Comparison of ENCODE assay signal across 34 cellular contexts in the genomic region with DNA sequence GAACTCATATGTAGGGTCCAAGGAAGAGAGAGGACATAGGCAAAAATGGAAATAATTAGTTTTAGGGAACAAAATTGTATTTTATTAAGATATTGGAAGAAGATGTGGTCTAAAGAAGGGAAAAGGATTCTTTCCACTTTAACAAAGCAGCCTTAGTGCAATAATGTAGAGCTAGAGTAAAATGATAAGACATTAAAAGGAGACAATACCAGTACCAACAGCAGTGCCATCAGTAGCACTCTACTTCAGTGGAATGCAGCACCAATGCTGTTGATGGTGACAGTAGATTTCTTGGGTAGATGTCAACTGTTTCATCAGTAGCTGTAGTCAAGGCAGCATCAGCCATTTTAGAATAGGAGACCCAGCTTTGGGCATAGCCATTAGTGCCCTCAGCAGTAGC.
"Had no signal": no experiment of that assay in that cellular context is flagged by ENCODE, and none has a peak within 500 bp of the region (broad histone marks: within the 10 kb centered on the region; RNA-seq: fewer than 3 reads in every experiment).

No MANE protein-coding gene starts in this region.

- FAIRE-seq: astrocyte, bronchial epithelial cell had no signal

- H3K4me1 ChIP-seq: adrenal gland, ascending aorta, body of pancreas, breast epithelium had no signal

- H3K36me3 ChIP-seq: adrenal gland, ascending aorta, brain microvascular endothelial cell, breast epithelium, cardiac muscle cell had no signal

- DNase-seq: activated effector memory CD4-positive, alpha-beta T cell treated with anti-CD3 and anti-CD28 coated beads, Interleukin-2, amount 50 U/mL, for 16 hours; activated effector memory CD4-positive, alpha-beta T cell treated with Interleukin-2 at 50 U/mL for 16 hours; activated gamma-delta T cell; activated gamma-delta T cell treated with Interleukin-2 at 50 U/mL for 16 hours; activated naive CD4-positive, alpha-beta T cell; activated naive CD4-positive, alpha-beta T cell treated with anti-CD3 and anti-CD28 coated beads for 36 hours; activated naive CD4-positive, alpha-beta T cell treated with anti-CD3 and anti-CD28 coated beads, Interleukin-2, amount 10 ng/mL, durations not matched to agents 7 days and 5 days; activated naive CD4-positive, alpha-beta T cell treated with anti-CD3 and anti-CD28 coated beads, Interleukin-2, amount 50 U/mL, for 16 hours; activated naive CD4-positive, alpha-beta T cell treated with Interleukin-2 at 50 U/mL for 16 hours; activated naive CD8-positive, alpha-beta T cell treated with anti-CD3 and anti-CD28 coated beads for 36 hours; activated naive CD8-positive, alpha-beta T cell treated with anti-CD3 and anti-CD28 coated beads, Interleukin-2, amount 10 ng/mL, durations not matched to agents 7 days and 5 days; activated naive CD8-positive, alpha-beta T cell treated with anti-CD3 and anti-CD28 coated beads, Interleukin-2, amount 50 U/mL, for 24 hours; activated T-cell treated with anti-CD3 and anti-CD28 coated beads, Interleukin-2, amount 50 U/mL, for 1 hour; activated T-cell treated with anti-CD3 and anti-CD28 coated beads, Interleukin-2, amount 50 U/mL, for 24 hours; activated T-cell treated with anti-CD3 and anti-CD28 coated beads, Interleukin-2, amount 50 U/mL, for 4 hours; activated T-cell treated with anti-CD3 and anti-CD28 coated beads, Interleukin-2, amount 50 U/mL, for 48 hours; activated T-cell treated with anti-CD3 and anti-CD28 coated beads, Interleukin-2, amount 50 U/mL, for 72 hours; adrenal gland; amniotic stem cell; amygdala; anterior cingulate cortex; aorta; body of pancreas; brain microvascular endothelial cell; caudate nucleus; central memory CD4-positive, alpha-beta T cell; cerebellar nuclear complex had no signal

- H3K27me3 ChIP-seq: adrenal gland, ascending aorta, body of pancreas, brain microvascular endothelial cell, breast epithelium, cardiac muscle cell had no signal

- ATAC-seq: activated naive CD4-positive, alpha-beta T cell treated with anti-CD3 and anti-CD28 coated beads, Interleukin-2, amount 50 U/mL, for 72 hours; activated naive CD8-positive, alpha-beta T cell treated with anti-CD3 and anti-CD28 coated beads, Interleukin-2, amount 50 U/mL, for 24 hours; activated T-cell treated with anti-CD3 and anti-CD28 coated beads, Interleukin-2, amount 50 U/mL, for 4 hours; activated T-cell treated with anti-CD3 and anti-CD28 coated beads, Interleukin-2, amount 50 U/mL, for 72 hours; activated T-helper 17 cell treated with anti-CD3 and anti-CD28 coated beads, Interleukin-2, amount 50 U/mL, for 72 hours; body of pancreas had no signal

- H3K27ac ChIP-seq: adrenal gland, ascending aorta, body of pancreas, brain microvascular endothelial cell, breast epithelium, cardiac muscle cell had no signal

- H3K4me3 ChIP-seq: adrenal gland, ascending aorta, body of pancreas, breast epithelium, cardiac muscle cell had no signal

- H3K9me3 ChIP-seq: adrenal gland, body of pancreas had no signal
